ENCODE assay signal across 26 cellular contexts in genomic region chr17:6248061-6248460, GRCh38.
"Had no signal": no experiment of that assay in that cellular context is flagged by ENCODE, and none has a peak within 500 bp of the region (broad histone marks: within the 10 kb centered on the region; RNA-seq: fewer than 3 reads in every experiment).

No MANE protein-coding gene starts in this region.

- FAIRE-seq: endometrium, islet of Langerhans, keratinocyte had no signal

- H3K36me3 ChIP-seq: colonic mucosa, esophagus squamous epithelium, gastrocnemius medialis, heart left ventricle, left lung, lower lobe of right lung had no signal

- H3K27me3 ChIP-seq: colonic mucosa, gastrocnemius medialis had no signal

- H3K4me1 ChIP-seq: colonic mucosa, esophagus squamous epithelium, gastrocnemius medialis, heart left ventricle, left lung, lower lobe of right lung had no signal

- H3K27ac ChIP-seq: colonic mucosa, epithelial cell of prostate, esophagus squamous epithelium, gastrocnemius medialis, heart left ventricle, left lung, lower lobe of right lung had no signal

- ATAC-seq: effector memory CD8-positive, alpha-beta T cell; esophagus mucosa; gastrocnemius medialis; heart left ventricle; left cardiac atrium; left lung; left ventricle myocardium superior; lower lobe of right lung; mucosa of descending colon; naive thymus-derived CD8-positive, alpha-beta T cell had no signal

- H3K9me3 ChIP-seq: colonic mucosa, esophagus squamous epithelium, gastrocnemius medialis, heart left ventricle, left lung, lower lobe of right lung, mucosa of descending colon had no signal

- DNase-seq: colonic mucosa; cortex of kidney; effector CD8-positive, alpha-beta T cell; effector memory CD8-positive, alpha-beta T cell; endodermal cell; erythroblast; esophagus squamous epithelium; foreskin fibroblast; foreskin melanocyte; gastrocnemius medialis; glutamatergic neuron; heart left ventricle; hippocampal formation; left cardiac atrium; left lung; left ventricle myocardium superior; lower lobe of right lung; mesenchymal stem cell; mucosa of descending colon; naive B cell; naive thymus-derived CD8-positive, alpha-beta T cell had no signal

- H3K4me3 ChIP-seq: colonic mucosa, esophagus squamous epithelium, gastrocnemius medialis, heart left ventricle, left lung, lower lobe of right lung, mucosa of descending colon had no signal
